Comparison of ENCODE assay signal across 8 cellular contexts in genomic region chr1:235866913-235867850, GRCh38. TPM values are rescaled to one million over a fixed set of nuclear protein-coding genes. Genes with fewer than 3 reads are reported as not detected.
DNase-seq lines count a peak whose midpoint lies in the region; ATAC-seq, FAIRE-seq and TF ChIP-seq lines count a peak whose summit lies in the region.

No MANE protein-coding gene starts in this region.

- H3K27me3 Mint-ChIP-seq in T-helper 1 cell treated with Interleukin-12 subunit alpha and Interleukin-12 subunit beta and Interleukin-4 antibody, amounts not matched to agents 30 μg/mL and 1 μg/mL, for 36 hours (ENCODE audit: low read depth): no peaks in the 10 kb centered on the region

- H3K36me3 Mint-ChIP-seq in T-helper 1 cell treated with Interleukin-12 subunit alpha and Interleukin-12 subunit beta and Interleukin-4 antibody, amounts not matched to agents 30 μg/mL and 1 μg/mL, for 36 hours (ENCODE audit: low read depth): peaks cover 5% of the 10 kb centered on the region

- H3K4me3 Mint-ChIP-seq in T-helper 1 cell treated with Interleukin-12 subunit alpha and Interleukin-12 subunit beta and Interleukin-4 antibody, amounts not matched to agents 30 μg/mL and 1 μg/mL, for 36 hours: peak overlapping the region; percentile 92

- WGBS in psoas muscle, 3 donors: 1 to 2% (median 2%) methylated on average over 42 to 56 of the region's 56 CpGs

- peak; percentile 89 for TF ChIP-seq POLR2A in GM15510 (IDR thresholded peaks at IDR 0.05; ENCODE audit: borderline replicate concordance, extremely low read depth, insufficient read length)

- peak overlapping the region; percentile 99 for H3K27ac Mint-ChIP-seq in T-helper 1 cell treated with Interleukin-12 subunit alpha and Interleukin-12 subunit beta and Interleukin-4 antibody, amounts not matched to agents 30 μg/mL and 1 μg/mL, for 36 hours

- ATAC-seq in HG02884 (IDR thresholded peaks at IDR 0.05; ENCODE audit: unreplicated experiment) (peak; percentile 75), psoas muscle (peak; percentile 98 to 99 (median 99))

- H3K4me3 ChIP-seq in right atrium auricular region: peak overlapping the region; percentile 94 to 96
- H3K4me3 ChIP-seq in psoas muscle: peak overlapping the region; percentile 97

- no peaks in the 10 kb centered on the region for H3K9me3 ChIP-seq in right atrium auricular region
- no peaks in the 10 kb centered on the region for H3K9me3 ChIP-seq in psoas muscle

- H3K9me3 Mint-ChIP-seq in T-helper 1 cell treated with Interleukin-12 subunit alpha and Interleukin-12 subunit beta and Interleukin-4 antibody, amounts not matched to agents 30 μg/mL and 1 μg/mL, for 36 hours: no peaks in the 10 kb centered on the region

- intact Hi-C loops in psoas muscle (cut with DNase I): loop anchor here (5.0 to 10.0 kb wide), 2 partner anchors 108 to 360 kb away; no protein-coding TSS in a partner anchor

- peak; percentile 85 for DNase-seq in NCI-H1694 (lab: John Stamatoyannopoulos, UW)
- DNase-seq in amygdala (lab: John Stamatoyannopoulos, UW): peak; percentile 43 to 98 (median 94)
- peak; percentile 95 for DNase-seq in right atrium auricular region (ENCODE audit: low spot score)
- DNase-seq in psoas muscle: peak; percentile 95 to 98
- peak; percentile 98 for DNase-seq in urothelium cell line (ENCODE audit: low spot score)

- H3K4me1 Mint-ChIP-seq in T-helper 1 cell treated with Interleukin-12 subunit alpha and Interleukin-12 subunit beta and Interleukin-4 antibody, amounts not matched to agents 30 μg/mL and 1 μg/mL, for 36 hours (ENCODE audit: low read depth): peaks cover 46% of the 10 kb centered on the region

- peak; percentile 97 for FAIRE-seq in urothelium cell line (lab: Jason Lieb, UNC)

- no peaks in the 10 kb centered on the region for H3K36me3 ChIP-seq in right atrium auricular region
- H3K36me3 ChIP-seq in psoas muscle (ENCODE audit: insufficient read depth in 1 of 2, low read depth in 1 of 2): no peaks in the 10 kb centered on the region

- no peak for TF ChIP-seq CTCF in right atrium auricular region (IDR thresholded peaks at IDR 0.05)
- TF ChIP-seq CTCF in psoas muscle (IDR thresholded peaks at IDR 0.05): no peak

- H3K4me1 ChIP-seq in right atrium auricular region: peaks cover 0 to 22% of the 10 kb centered on the region in 2 donors
- H3K4me1 ChIP-seq in psoas muscle: peaks cover 17% of the 10 kb centered on the region

- H3K27ac ChIP-seq in right atrium auricular region (peak overlapping the region; percentile 96 to 98), psoas muscle (peak overlapping the region; percentile 93)

- no peaks in the 10 kb centered on the region for H3K27me3 ChIP-seq in right atrium auricular region
- H3K27me3 ChIP-seq in psoas muscle (ENCODE audit: insufficient read depth in 3 of 3, low read length in 2 of 3): no peaks in the 10 kb centered on the region

RNA-seq across cellular contexts. Expression of gene LYST, which starts 0.5 kb away (rescaled TPM):
- 10 to 100 TPM in 1 of 2 donors, 1 to 10 TPM in 1; 7.3 to 13.0 TPM for total RNA-seq in right atrium auricular region
- total RNA-seq in psoas muscle: 1 to 10 TPM; 5.6 to 8.6 (median 6.3) TPM
- 1 to 10 TPM; 2.4 to 4.2 (median 3.3) TPM for polyA plus RNA-seq in psoas muscle

Comparison
In these comparisons a context has a peak if more than half of its experiments do, and no peak if none do; other contexts are left out.
1. Peak in every context shown above with its lines: DNase-seq, ATAC-seq, H3K4me3 ChIP-seq and H3K27ac ChIP-seq.